ENCODE assay signal across 9 cellular contexts in the genomic region with DNA sequence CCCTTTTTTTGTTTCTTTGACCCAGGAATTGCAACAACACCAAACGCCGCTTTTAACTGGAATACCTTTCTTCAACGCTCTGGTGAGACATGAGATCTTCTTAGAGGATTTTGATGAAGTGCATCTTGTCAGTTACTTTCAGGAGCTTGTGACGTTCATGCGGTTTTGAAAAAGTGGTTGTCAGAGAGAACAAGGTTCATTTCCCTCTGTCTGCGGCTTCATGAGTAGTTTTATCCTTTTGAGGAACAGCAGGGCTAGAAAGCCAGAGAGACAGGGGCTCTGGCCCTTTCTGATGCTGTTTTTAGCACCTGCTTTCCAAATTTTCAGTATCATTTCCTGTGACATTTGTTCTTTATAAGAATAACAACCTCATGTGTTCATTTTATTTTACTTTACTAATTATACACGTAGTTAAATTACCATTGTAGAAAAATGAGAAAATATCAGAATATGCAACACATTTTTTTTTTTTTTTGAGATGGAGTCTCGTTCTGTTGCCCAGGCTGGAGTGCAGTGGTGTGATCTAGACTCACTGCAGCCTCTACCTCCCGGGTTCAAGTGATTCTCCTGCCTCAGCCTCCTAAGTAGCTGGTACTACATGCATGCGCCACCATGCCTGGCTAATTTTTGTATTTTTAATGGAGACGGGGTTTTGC.
A peak's percentile ranks its signal among the peaks of the same experiment; 100 is the strongest.
DNase-seq lines count a peak whose midpoint lies in the region; ATAC-seq and TF ChIP-seq lines count a peak whose summit lies in the region.
"Had no signal": no experiment of that assay in that cellular context is flagged by ENCODE, and none has a peak within 500 bp of the region (broad histone marks: within the 10 kb centered on the region; RNA-seq: fewer than 3 reads in every experiment).

No MANE protein-coding gene starts in this region.

- H3K27me3 Mint-ChIP-seq in HFFc6 (ENCODE audit: insufficient read depth): 0 out of 2 replicates have a peak, but pooled peaks cover 2% of the 10 kb centered on the region

- TF ChIP-seq EP300 in tibial nerve (IDR thresholded peaks at IDR 0.05): peak in 1 of 2 donors; percentile 15

- H3K4me3 ChIP-seq in tibial nerve: no peak overlapping the region

- no peaks in the 10 kb centered on the region for H3K9me3 ChIP-seq in tibial nerve

- H3K4me1 Mint-ChIP-seq in HFFc6 (ENCODE audit: low read depth): no peaks in the 10 kb centered on the region

- H3K4me1 ChIP-seq in tibial nerve: no peaks in the 10 kb centered on the region

- TF ChIP-seq CTCF in GM10248 (IDR thresholded peaks at IDR 0.05; ENCODE audit: control extremely low read depth, extremely low read depth, low read depth, missing control alignments): no peak
- TF ChIP-seq CTCF in HFFc6 (IDR thresholded peaks at IDR 0.05): no peak
- TF ChIP-seq CTCF in tibial nerve (IDR thresholded peaks at IDR 0.05): no peak

- peak; percentile 94 for ATAC-seq in GM19467 (IDR thresholded peaks at IDR 0.05; ENCODE audit: unreplicated experiment)
- ATAC-seq in HG03460 (IDR thresholded peaks at IDR 0.05; ENCODE audit: unreplicated experiment): peak; percentile 95
- peak; percentile 94 to 95 for ATAC-seq in activated naive CD4-positive, alpha-beta T cell treated with anti-CD3 and anti-CD28 coated beads, Interleukin-2, amount 50 U/mL, for 72 hours
- no peak for ATAC-seq in GM19455 (IDR thresholded peaks at IDR 0.05; ENCODE audit: unreplicated experiment)

- no peaks in the 10 kb centered on the region for H3K36me3 ChIP-seq in tibial nerve

- DNase-seq in GM10248 (ENCODE audit: extremely low spot score): peak; percentile 69
- peak; percentile 57 to 62 for DNase-seq in activated naive CD4-positive, alpha-beta T cell treated with anti-CD3 and anti-CD28 coated beads, Interleukin-2, amount 50 U/mL, for 72 hours (ENCODE audit: low spot score in 2 of 2)
- no peak for DNase-seq in HFFc6
- DNase-seq in tibial nerve (ENCODE audit: low spot score in 2 of 2): no peak
- no peak for DNase-seq in HPDE6-E6E7 (ENCODE audit: extremely low spot score)

- peak overlapping the region; percentile 33 to 42 for H3K27ac Mint-ChIP-seq in activated naive CD4-positive, alpha-beta T cell treated with anti-CD3 and anti-CD28 coated beads, Interleukin-2, amount 50 U/mL, for 72 hours
- H3K27ac Mint-ChIP-seq in HFFc6: no peak overlapping the region
- H3K27ac Mint-ChIP-seq: dendritic cell treated with granulocyte-macrophage colony-stimulating factor and Interleukin-4, amounts not matched to agents 40 ng/mL and 50 ng/mL, for 4 days had no signal

- H3K27me3 ChIP-seq in tibial nerve: no peaks in the 10 kb centered on the region

- WGBS in tibial nerve, 2 donors: 73 to 81% methylated on average over 11 of the region's 11 CpGs

- H3K9me3 Mint-ChIP-seq in activated naive CD4-positive, alpha-beta T cell treated with anti-CD3 and anti-CD28 coated beads, Interleukin-2, amount 50 U/mL, for 72 hours: peaks cover 0 to 7% of the 10 kb centered on the region in 2 donors
- peaks cover 25% of the 10 kb centered on the region for H3K9me3 Mint-ChIP-seq in HFFc6
- H3K9me3 Mint-ChIP-seq: dendritic cell treated with granulocyte-macrophage colony-stimulating factor and Interleukin-4, amounts not matched to agents 40 ng/mL and 50 ng/mL, for 4 days had no signal

- TF ChIP-seq POLR2A in tibial nerve (IDR thresholded peaks at IDR 0.05): no peak

- POLR2A ChIA-PET in GM10248 (lab: Yijun Ruan, JAX): interaction anchor here (0.6 kb wide), 1 partner anchor 126 kb away, joined by 4 read pairs; no protein-coding TSS in a partner anchor

- no peak overlapping the region for H3K27ac ChIP-seq in tibial nerve

- CTCF ChIA-PET in GM10248 (lab: Yijun Ruan, JAX): interaction anchor here (2.7 kb wide), 1 partner anchor 14 kb away, joined by 7 read pairs; no protein-coding TSS in a partner anchor

- peaks cover 11 to 13% of the 10 kb centered on the region in 2 donors for H3K36me3 Mint-ChIP-seq in activated naive CD4-positive, alpha-beta T cell treated with anti-CD3 and anti-CD28 coated beads, Interleukin-2, amount 50 U/mL, for 72 hours
- H3K36me3 Mint-ChIP-seq in HFFc6 (ENCODE audit: low read depth): no peaks in the 10 kb centered on the region

- H3K4me3 Mint-ChIP-seq in HFFc6: no peak overlapping the region
- H3K4me3 Mint-ChIP-seq: dendritic cell treated with granulocyte-macrophage colony-stimulating factor and Interleukin-4, amounts not matched to agents 40 ng/mL and 50 ng/mL, for 4 days had no signal

Comparison
In these comparisons a context has a peak if more than half of its experiments do, and no peak if none do; other contexts are left out.
1. DNase-seq: peak in GM10248 (single experiment) and activated naive CD4-positive, alpha-beta T cell treated with anti-CD3 and anti-CD28 coated beads, Interleukin-2, amount 50 U/mL, for 72 hours (2 of 2); none in HFFc6 (single experiment), tibial nerve (0 of 2) and HPDE6-E6E7 (single experiment).